8 cellular contexts compared by ENCODE assay signal in the genomic region with DNA sequence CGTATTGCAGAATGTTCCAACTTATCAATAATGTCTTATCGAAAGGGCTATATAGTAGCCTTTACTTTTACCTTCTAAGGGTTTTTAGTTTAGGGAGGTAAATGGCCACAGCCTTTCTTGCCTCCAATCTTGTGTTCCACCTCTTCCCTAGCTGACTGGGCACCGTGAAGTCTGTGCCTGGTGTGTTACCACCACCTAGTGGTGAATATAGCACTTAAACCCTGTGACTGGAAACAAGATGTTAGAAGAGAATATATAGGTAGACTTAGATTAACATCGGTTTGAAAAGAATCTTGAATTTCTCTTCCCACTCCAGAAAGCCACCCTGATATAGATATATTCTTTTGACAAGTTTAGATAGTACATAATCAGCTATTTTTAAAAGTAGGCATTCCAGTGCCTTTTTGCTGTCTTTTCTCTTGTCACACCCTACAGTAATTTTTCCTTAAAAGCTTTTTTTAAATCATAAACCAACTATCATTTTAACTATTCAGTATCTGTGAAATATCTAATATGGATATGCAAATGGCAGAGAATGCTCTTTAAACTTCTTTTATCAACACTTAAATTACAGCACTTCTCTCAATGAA. TPM values are rescaled to one million over a fixed set of nuclear protein-coding genes. Genes with fewer than 3 reads are reported as not detected.
DNase-seq lines count a peak whose midpoint lies in the region; ATAC-seq and TF ChIP-seq lines count a peak whose summit lies in the region.

No MANE protein-coding gene starts in this region.

- H3K4me3 ChIP-seq in epithelial cell of esophagus (ENCODE audit: low read length), result no peak overlapping the region

- ATAC-seq in GM19025 (IDR thresholded peaks at IDR 0.05; ENCODE audit: low read depth, unreplicated experiment) (peak; percentile 88), HG03135 (IDR thresholded peaks at IDR 0.05; ENCODE audit: unreplicated experiment) (peak; percentile 95)

- peak; percentile 88 for TF ChIP-seq CTCF in epithelial cell of esophagus (IDR thresholded peaks at IDR 0.05; ENCODE audit: insufficient read depth, low read depth, low read length, missing control alignments)

- DNase-seq in CMK (ENCODE audit: low read depth) (peak; percentile 37), NCI-H510A treated with DMSO at 0.1 percent for 48 hours (lab: John Stamatoyannopoulos, UW) (peak; percentile 68), epithelial cell of esophagus (ENCODE audit: low read depth) (peak; percentile 86), myocyte (ENCODE audit: low read depth) (peak; percentile 78), superior temporal gyrus (ENCODE audit: extremely low spot score) (peak; percentile 89)
- DNase-seq in activated CD8-positive, alpha-beta memory T cell treated with anti-CD3 and anti-CD28 coated beads for 24 hours, result peak; percentile 66

RNA-seq across cellular contexts. Expression of a gene that starts 27.8 kb away (rescaled TPM):
- total RNA-seq in myocyte, result not detected in 2 replicates
- polyA plus RNA-seq in myocyte (2012), result not detected

RNA-seq across cellular contexts. Expression of a gene that starts 47.9 kb away (rescaled TPM):
- total RNA-seq in myocyte, result 0.31 TPM in 1 of 2 replicates, not detected in the other
- 0.10 TPM for polyA plus RNA-seq in myocyte (2012)

Comparison
In these comparisons a context has a peak if more than half of its experiments do, and no peak if none do; other contexts are left out.
1. DNase-seq: peak in every context shown above with its lines; median percentile 89 in superior temporal gyrus; 86 in epithelial cell of esophagus; 78 in myocyte; 68 in NCI-H510A treated with DMSO at 0.1 percent for 48 hours; 66 in activated CD8-positive, alpha-beta memory T cell treated with anti-CD3 and anti-CD28 coated beads for 24 hours; 37 in CMK.